In the genomic region with DNA sequence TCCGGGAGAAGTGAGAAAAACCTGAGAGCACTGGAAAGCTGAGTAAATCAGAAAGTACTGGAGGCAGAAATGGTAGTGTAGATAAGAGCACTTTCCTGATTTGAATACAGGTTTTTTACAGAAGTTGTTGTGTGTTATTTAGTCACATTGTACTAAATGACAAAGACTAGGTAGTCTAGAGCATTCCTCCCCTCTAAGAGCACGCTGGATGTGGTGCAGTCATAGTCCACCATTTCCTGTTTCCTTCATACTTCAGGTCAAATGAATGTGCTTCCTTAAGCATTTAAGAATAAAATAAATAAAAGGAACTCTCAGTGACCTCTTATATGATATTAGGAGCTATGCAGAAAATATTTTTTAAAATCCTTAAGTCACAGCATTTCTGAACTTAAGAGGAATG, we compare ENCODE assay signal across 1 cellular context.
TF ChIP-seq lines count a peak whose summit lies in the region.

No MANE protein-coding gene starts in this region.

TF ChIP-seq in endothelial cell of umbilical vein, 7 proteins besides CTCF, POLR2A, EP300 and RAD21:
- no peak for TF ChIP-seq EZH2 (IDR thresholded peaks at IDR 0.05; ENCODE audit: borderline replicate concordance, low read depth, low read length, severe bottlenecking)
- TF ChIP-seq JUN (IDR thresholded peaks at IDR 0.05; ENCODE audit: borderline replicate concordance, insufficient read depth, insufficient read length, low read depth): peak; percentile 50
- TF ChIP-seq MAX (IDR thresholded peaks at IDR 0.05; ENCODE audit: insufficient read depth, insufficient read length): no peak
- peak; percentile 43 for TF ChIP-seq FOS (IDR thresholded peaks at IDR 0.05; ENCODE audit: borderline replicate concordance, insufficient read depth, low read length)
- TF ChIP-seq GATA2 (IDR thresholded peaks at IDR 0.05; ENCODE audit: insufficient read depth, insufficient read length, low read depth, low read length): no peak
- no peak for TF ChIP-seq POLR2AphosphoS5 (IDR thresholded peaks at IDR 0.05; ENCODE audit: insufficient read depth, low read depth, low read length)
- no peak for TF ChIP-seq MYC (IDR thresholded peaks at IDR 0.05; ENCODE audit: low read depth, low read length)
